In genomic region chr12:10363922-10364838, GRCh38 we compare ENCODE assay signal across 8 cellular contexts. TPM values are rescaled to one million over a fixed set of nuclear protein-coding genes. Genes with fewer than 3 reads are reported as not detected.
DNase-seq lines count a peak whose midpoint lies in the region; ATAC-seq and TF ChIP-seq lines count a peak whose summit lies in the region.

No MANE protein-coding gene starts in this region.

- H3K36me3 Mint-ChIP-seq in activated T-cell treated with anti-CD3 and anti-CD28 coated beads, Interleukin-2, amount 50 U/mL, for 4 hours (ENCODE audit: insufficient read depth) = peaks cover 7% of the 10 kb centered on the region

- no peaks in the 10 kb centered on the region for H3K27me3 Mint-ChIP-seq in activated T-cell treated with anti-CD3 and anti-CD28 coated beads, Interleukin-2, amount 50 U/mL, for 4 hours (ENCODE audit: low read depth)

- peak; percentile 91 for ATAC-seq in GM18502 (IDR thresholded peaks at IDR 0.05; ENCODE audit: poor library complexity, unreplicated experiment)
- ATAC-seq in HG02759 (IDR thresholded peaks at IDR 0.05; ENCODE audit: unreplicated experiment) = peak; percentile 87
- peak; percentile 58 for ATAC-seq in activated T-cell treated with anti-CD3 and anti-CD28 coated beads, Interleukin-2, amount 50 U/mL, for 4 hours

- peaks cover 15% of the 10 kb centered on the region for H3K4me1 Mint-ChIP-seq in activated T-cell treated with anti-CD3 and anti-CD28 coated beads, Interleukin-2, amount 50 U/mL, for 4 hours (ENCODE audit: low read depth)

- no peak overlapping the region for H3K4me3 Mint-ChIP-seq in activated T-cell treated with anti-CD3 and anti-CD28 coated beads, Interleukin-2, amount 50 U/mL, for 4 hours

- TF ChIP-seq CTCF in AG10803 (conservative IDR thresholded peaks at IDR 0.05; ENCODE audit: low read length) = no peak

- peak overlapping the region; percentile 79 for H3K4me3 ChIP-seq in AG10803 (ENCODE audit: low read length)

- peak; percentile 47 for DNase-seq in AG10803 (ENCODE audit: low read depth)
- DNase-seq in NCI-H146 (lab: John Stamatoyannopoulos, UW) = peak; percentile 86
- no peak for DNase-seq in activated T-cell treated with anti-CD3 and anti-CD28 coated beads, Interleukin-2, amount 50 U/mL, for 4 hours
- peak; percentile 63 for DNase-seq in foreskin melanocyte
- peak in 37 of 56 donors; percentile 34 to 81 (median 65) for DNase-seq in nucleus accumbens (lab: John Stamatoyannopoulos, UW)
- DNase-seq in 8988T = no peak

- H3K9me3 Mint-ChIP-seq in activated T-cell treated with anti-CD3 and anti-CD28 coated beads, Interleukin-2, amount 50 U/mL, for 4 hours = peaks cover 5% of the 10 kb centered on the region

RNA-seq across cellular contexts. Expression of gene KLRK1, which starts 25.7 kb away (rescaled TPM):
- 10 to 100 TPM; 19.4 to 57.0 (median 55.4) TPM for total RNA-seq in activated T-cell treated with anti-CD3 and anti-CD28 coated beads, Interleukin-2, amount 50 U/mL, for 4 hours

RNA-seq across cellular contexts. Expression of gene KLRC4, which starts 45.4 kb away (rescaled TPM):
- 1 to 10 TPM in 1 of 3 donors, under 1 TPM in 2; 0.78 to 1.1 (median 0.95) TPM for total RNA-seq in activated T-cell treated with anti-CD3 and anti-CD28 coated beads, Interleukin-2, amount 50 U/mL, for 4 hours

RNA-seq across cellular contexts. Expression of gene KLRC3, which starts 56.2 kb away (rescaled TPM):
- total RNA-seq in activated T-cell treated with anti-CD3 and anti-CD28 coated beads, Interleukin-2, amount 50 U/mL, for 4 hours = under 1 TPM in 2 of 3 donors, not detected in 1; 0.46 to 0.47 TPM

RNA-seq across cellular contexts. Expression of gene KLRD1, which starts 56.5 kb away (rescaled TPM):
- 10 to 100 TPM in 1 of 3 donors, 1 to 10 TPM in 2; 6.9 to 17.7 (median 7.2) TPM for total RNA-seq in activated T-cell treated with anti-CD3 and anti-CD28 coated beads, Interleukin-2, amount 50 U/mL, for 4 hours

Comparison
In these comparisons a context has a peak if more than half of its experiments do, and no peak if none do; other contexts are left out.
1. DNase-seq: peak in AG10803 (single experiment), NCI-H146 (single experiment), foreskin melanocyte (single experiment) and nucleus accumbens (37 of 56); none in activated T-cell treated with anti-CD3 and anti-CD28 coated beads, Interleukin-2, amount 50 U/mL, for 4 hours (single experiment) and 8988T (single experiment).
2. Peak in every context shown above with its lines, with median percentiles within 50 percentile points of each other: ATAC-seq.